Comparison of ENCODE assay signal across 8 cellular contexts in the genomic region with DNA sequence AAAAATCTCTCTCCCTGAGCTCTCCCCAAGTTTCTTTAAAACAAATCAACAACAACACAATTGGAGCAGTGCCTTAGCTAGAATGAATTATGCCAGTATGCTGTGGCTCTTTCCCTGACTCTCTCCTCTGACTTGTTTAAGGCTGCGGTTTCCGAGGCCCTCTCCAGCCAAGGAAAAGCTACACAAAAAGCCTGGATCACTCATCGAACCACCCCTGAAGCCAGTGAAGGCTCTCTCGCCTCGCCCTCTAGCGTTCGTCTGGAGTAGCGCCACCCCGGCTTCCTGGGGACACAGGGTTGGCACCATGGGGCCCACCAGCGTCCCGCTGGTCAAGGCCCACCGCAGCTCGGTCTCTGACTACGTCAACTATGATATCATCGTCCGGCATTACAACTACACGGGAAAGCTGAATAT. TPM values are rescaled to one million over a fixed set of nuclear protein-coding genes. Genes with fewer than 3 reads are reported as not detected.
A peak's percentile ranks its signal among the peaks of the same experiment; 100 is the strongest.
DNase-seq lines count a peak whose midpoint lies in the region; ATAC-seq and TF ChIP-seq lines count a peak whose summit lies in the region.

No MANE protein-coding gene starts in this region.

- H3K4me3 Mint-ChIP-seq in activated CD4-positive, alpha-beta memory T cell treated with anti-CD3 and anti-CD28 coated beads, Interleukin-2, amount 10 ng/mL, durations not matched to agents 7 days and 5 days = peak overlapping the region; percentile 95

- peak; percentile 21 for ATAC-seq in HG02870 (IDR thresholded peaks at IDR 0.05; ENCODE audit: unreplicated experiment)
- ATAC-seq in lung (ENCODE audit: insufficient read depth, low FRiP score) = peak; percentile 72

- H3K27me3 ChIP-seq in GM06990 (replicated peaks; ENCODE audit: control insufficient read depth, insufficient read depth, low read length) = no peaks in the 10 kb centered on the region
- H3K27me3 ChIP-seq in dorsolateral prefrontal cortex = peaks cover 0 to 29% (median 0%) of the 10 kb centered on the region in 45 donors
- H3K27me3 ChIP-seq in lung (ENCODE audit: control insufficient read depth, insufficient read depth) = no peaks in the 10 kb centered on the region

- peaks cover 51% of the 10 kb centered on the region for H3K4me1 Mint-ChIP-seq in activated CD4-positive, alpha-beta memory T cell treated with anti-CD3 and anti-CD28 coated beads, Interleukin-2, amount 10 ng/mL, durations not matched to agents 7 days and 5 days

- H3K27ac ChIP-seq in dorsolateral prefrontal cortex (peak overlapping the region in 43 of 59 donors; percentile 5 to 91 (median 56)), lung (ENCODE audit: low read depth in 1 of 2, low read length in 1 of 2) (peak overlapping the region; percentile 65 to 72)

- TF ChIP-seq CTCF in GM06990 (IDR thresholded peaks at IDR 0.05; ENCODE audit: insufficient read depth, low read length, poor library complexity, severe bottlenecking) = peak; percentile 96
- TF ChIP-seq CTCF in dorsolateral prefrontal cortex (IDR thresholded peaks at IDR 0.05 in 54 of 56, conservative IDR thresholded peaks at IDR 0.05 in 2 of 56; ENCODE audit: low read depth in 1 of 56, partially characterized antibody in 56 of 56) = peak; percentile 64 to 92 (median 84)
- TF ChIP-seq CTCF in lung (IDR thresholded peaks at IDR 0.05; ENCODE audit: control extremely low read depth, extremely low read depth) = peak; percentile 56

- CTCF ChIA-PET in activated CD4-positive, alpha-beta memory T cell treated with anti-CD3 and anti-CD28 coated beads, Interleukin-2, amount 10 ng/mL, durations not matched to agents 7 days and 5 days (lab: Charles Lee) = interaction anchor here (0.7 to 10.0 kb wide), 54 partner anchors 9 to 344 kb away, joined by 3 to 244 read pairs (median 5); a partner anchor contains a TSS

- 3 to 5% methylated on average over 17 of the region's 17 CpGs for WGBS in lung, 2 donors

- POLR2A ChIA-PET in activated CD4-positive, alpha-beta memory T cell treated with anti-CD3 and anti-CD28 coated beads, Interleukin-2, amount 10 ng/mL, durations not matched to agents 7 days and 5 days (lab: Charles Lee) = interaction anchor here (0.6 to 15.2 kb wide), 36 partner anchors 8 to 343 kb away, joined by 3 to 391 read pairs (median 12); a partner anchor contains a TSS

- peaks cover 15% of the 10 kb centered on the region for H3K36me3 ChIP-seq in GM06990 (ENCODE audit: control insufficient read depth, insufficient read depth, low read length)
- peaks cover 0 to 3% of the 10 kb centered on the region in 2 donors for H3K36me3 ChIP-seq in lung (ENCODE audit: control insufficient read depth in 2 of 2, insufficient read depth in 2 of 2, low read length in 2 of 2)

- H3K27ac Mint-ChIP-seq in activated CD4-positive, alpha-beta memory T cell treated with anti-CD3 and anti-CD28 coated beads, Interleukin-2, amount 10 ng/mL, durations not matched to agents 7 days and 5 days = peak overlapping the region; percentile 98

- intact Hi-C loops in dorsolateral prefrontal cortex (cut with DNase I) = loop anchor here (5.0 kb wide), 4 partner anchors 49 to 316 kb away; a partner anchor contains a TSS

- DNase-seq in GM06990 (ENCODE audit: extremely low read depth, insufficient read length) = peak; percentile 74
- peak; percentile 71 for DNase-seq in NCI-H460 (ENCODE audit: extremely low read depth, low read depth)
- DNase-seq in activated CD4-positive, alpha-beta memory T cell treated with anti-CD3 and anti-CD28 coated beads, Interleukin-2, amount 10 ng/mL, durations not matched to agents 7 days and 5 days = peak; percentile 90
- peak in 9 of 10 donors; percentile 41 to 80 (median 59) for DNase-seq in dorsolateral prefrontal cortex
- DNase-seq in lung (ENCODE audit: low spot score) = peak; percentile 89
- peak; percentile 88 to 93 for DNase-seq in stimulated activated CD4-positive, alpha-beta T cell treated with anti-CD3 and anti-CD28 coated beads, Interleukin-4, amount 100 ng/mL, for 48 hours (ENCODE audit: low read depth in 2 of 2)
- no peak for DNase-seq in cortex of kidney (lab: John Stamatoyannopoulos, UW)

- H3K4me3 ChIP-seq in GM06990 (replicated peaks; ENCODE audit: low read depth, low read length) (peak overlapping the region; percentile 87), dorsolateral prefrontal cortex (peak overlapping the region in 57 of 59 donors; percentile 7 to 82 (median 65)), lung (peak overlapping the region; percentile 52)

- H3K4me1 ChIP-seq in lung (ENCODE audit: control insufficient read depth in 2 of 2, insufficient read depth in 2 of 2, low read length in 2 of 2) = peaks cover 0 to 2% of the 10 kb centered on the region in 2 donors

- H3K9me3 ChIP-seq in lung (ENCODE audit: control insufficient read depth in 2 of 2, insufficient read depth in 1 of 2, low read length in 1 of 2) = no peaks in the 10 kb centered on the region

- H3K36me3 Mint-ChIP-seq in activated CD4-positive, alpha-beta memory T cell treated with anti-CD3 and anti-CD28 coated beads, Interleukin-2, amount 10 ng/mL, durations not matched to agents 7 days and 5 days (ENCODE audit: low read depth) = peaks cover 83% of the 10 kb centered on the region

- H3K27me3 Mint-ChIP-seq in activated CD4-positive, alpha-beta memory T cell treated with anti-CD3 and anti-CD28 coated beads, Interleukin-2, amount 10 ng/mL, durations not matched to agents 7 days and 5 days = no peaks in the 10 kb centered on the region

- H3K9me3 Mint-ChIP-seq in activated CD4-positive, alpha-beta memory T cell treated with anti-CD3 and anti-CD28 coated beads, Interleukin-2, amount 10 ng/mL, durations not matched to agents 7 days and 5 days = no peaks in the 10 kb centered on the region

RNA-seq across cellular contexts. Expression of a gene that starts 1.9 kb away (rescaled TPM):
- not detected in 2 replicates for total RNA-seq in NCI-H460 (2014; rRNA removed; shearing (Covaris generic))
- polyA plus RNA-seq in NCI-H460 (2014; cell fraction: nucleus; rRNA removed) = not detected in 2 replicates
- total RNA-seq in activated CD4-positive, alpha-beta memory T cell treated with anti-CD3 and anti-CD28 coated beads, Interleukin-2, amount 10 ng/mL, durations not matched to agents 7 days and 5 days = 100 to 1,000 TPM; 219 to 220 TPM
- total RNA-seq in dorsolateral prefrontal cortex (100 to 1,000 TPM in 3 of 120 experiments, 10 to 100 TPM in 117; 24.3 to 131 (median 50.3) TPM), lung (100 to 1,000 TPM; 106 to 130 TPM)
- 100 to 1,000 TPM in 1 of 2 donors, 10 to 100 TPM in 1; 35.2 to 126 TPM for polyA plus RNA-seq in lung

Comparison
In these comparisons a context has a peak if more than half of its experiments do, and no peak if none do; other contexts are left out.
1. RNA of a gene that starts 1.9 kb away (total RNA-seq): 219 to 220 TPM in activated CD4-positive, alpha-beta memory T cell treated with anti-CD3 and anti-CD28 coated beads, Interleukin-2, amount 10 ng/mL, durations not matched to agents 7 days and 5 days, 106 to 130 TPM in lung and 24.3 to 131 TPM in dorsolateral prefrontal cortex; not detected in NCI-H460; every median in the first group is over 10 times any median in the second.
2. Peak in every context shown above with its lines, with median percentiles within 50 percentile points of each other: H3K4me3 ChIP-seq and CTCF ChIP-seq.